Comparison of ENCODE assay signal across 26 cellular contexts in the genomic region with DNA sequence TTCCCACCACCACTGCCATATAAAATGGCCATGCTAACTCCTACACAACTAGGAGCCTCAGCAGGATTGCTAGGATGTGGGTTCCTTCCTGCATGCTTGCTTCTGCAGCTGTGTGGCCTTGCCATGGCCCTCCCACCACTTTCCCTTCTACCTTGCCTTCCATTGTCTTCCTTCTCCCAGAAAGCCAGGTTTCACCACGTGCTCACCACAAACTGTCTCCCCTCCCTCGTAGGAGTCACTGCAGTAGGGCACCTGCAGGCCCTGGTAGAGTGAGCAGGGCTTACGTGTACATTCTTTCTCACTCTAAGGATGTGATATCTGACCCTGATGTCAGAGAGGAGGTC. TPM values are rescaled to one million over a fixed set of nuclear protein-coding genes. Genes with fewer than 3 reads are reported as not detected.
DNase-seq lines count a peak whose midpoint lies in the region; ATAC-seq and TF ChIP-seq lines count a peak whose summit lies in the region.
"Had no signal": no experiment of that assay in that cellular context is flagged by ENCODE, and none has a peak within 500 bp of the region (broad histone marks: within the 10 kb centered on the region; RNA-seq: fewer than 3 reads in every experiment).

No MANE protein-coding gene starts in this region.

- peaks cover 3 to 39% of the 10 kb centered on the region in 2 donors for H3K36me3 ChIP-seq in neuronal stem cell (replicated peaks in 1 of 2; ENCODE audit: control insufficient read depth in 2 of 2, insufficient read depth in 2 of 2, low read length in 2 of 2)
- no peaks in the 10 kb centered on the region for H3K36me3 ChIP-seq in uterus
- H3K36me3 ChIP-seq: BE2C, HAP-1, MG63 had no signal

- WGBS in neuronal stem cell (ENCODE audit: extremely low coverage in 2 of 2, insufficient read length in 2 of 2, insufficient replicate concordance in 1 of 2), 2 donors: no CpG with 5 or more reads among the region's 3 CpGs

- no peak overlapping the region for H3K4me3 Mint-ChIP-seq in WTC11
- H3K4me3 Mint-ChIP-seq in endothelial cell (ENCODE audit: unreplicated experiment): peak overlapping the region; percentile 56
- H3K4me3 Mint-ChIP-seq: CD8-positive, alpha-beta memory T cell had no signal

- peak overlapping the region; percentile 7 for H3K4ac ChIP-seq in neuronal stem cell (ENCODE audit: low read length)

- DNase-seq in GM13977 (ENCODE audit: low spot score) (peak; percentile 2), WTC11 (ENCODE audit: low spot score) (no peak), endothelial cell (ENCODE audit: low spot score) (no peak), neuronal stem cell (ENCODE audit: low spot score) (no peak), uterus (no peak), GDM1 (lab: John Stamatoyannopoulos, UW) (no peak), occipital lobe (lab: John Stamatoyannopoulos, UW) (no peak)
- DNase-seq: BE2C; Calu3; CD8-positive, alpha-beta memory T cell; DND-41; GM23248; KG1; MG63; NCI-H1105 treated with DMSO at 0.1 percent for 48 hours; NCI-H146; NCI-H1930; NCI-H2107; NCI-H446; NCI-H524 treated with DMSO at 0.1 percent for 48 hours; NCI-H774; PC-3 had no signal

- peaks cover 36 to 46% of the 10 kb centered on the region in 2 donors for H3K4me1 ChIP-seq in neuronal stem cell (ENCODE audit: control insufficient read depth in 2 of 2, insufficient read depth in 1 of 2, low read depth in 1 of 2, low read length in 2 of 2)
- H3K4me1 ChIP-seq in uterus: no peaks in the 10 kb centered on the region
- H3K4me1 ChIP-seq: BE2C, HAP-1 had no signal

- H2BK5ac ChIP-seq in neuronal stem cell (ENCODE audit: low read length): no peak overlapping the region

- in situ Hi-C loops in GM13977 (cut with MboI; ENCODE audit: low pct_unique_long_range_greater_than_20kb, low sequenced_read_pairs, unreplicated experiment): no loop called here

- no peak overlapping the region for H4K8ac ChIP-seq in neuronal stem cell (ENCODE audit: low read depth, low read length)

- peak overlapping the region; percentile 55 for H3K18ac ChIP-seq in neuronal stem cell (ENCODE audit: low read length)

- no peak for TF ChIP-seq POLR2A in uterus (IDR thresholded peaks at IDR 0.05)

- H2AFZ ChIP-seq in neuronal stem cell (ENCODE audit: low read length): no peak overlapping the region
- H2AFZ ChIP-seq: GM23248 had no signal

- no peak overlapping the region for H3K23ac ChIP-seq in neuronal stem cell (ENCODE audit: low read depth, low read length, poor library complexity)

- H3K14ac ChIP-seq in neuronal stem cell (ENCODE audit: low read length): no peak overlapping the region

- no peaks in the 10 kb centered on the region for H3K9me3 ChIP-seq in neuronal stem cell (replicated peaks in 1 of 2; ENCODE audit: control insufficient read depth in 2 of 2, insufficient read depth in 1 of 2, low read depth in 1 of 2, low read length in 2 of 2)
- H3K9me3 ChIP-seq in uterus: no peaks in the 10 kb centered on the region
- H3K9me3 ChIP-seq: A549, BE2C, HAP-1, MG63 had no signal

- H3K9me3 Mint-ChIP-seq in WTC11 (no peaks in the 10 kb centered on the region), endothelial cell (ENCODE audit: unreplicated experiment) (no peaks in the 10 kb centered on the region)
- H3K9me3 Mint-ChIP-seq: CD14-positive monocyte; CD8-positive, alpha-beta memory T cell had no signal

- H2AK5ac ChIP-seq in neuronal stem cell (ENCODE audit: low read depth, low read length): peak overlapping the region; percentile 40

- CTCF ChIA-PET in WTC11 (lab: Charles Lee): interaction anchor here (1.4 kb wide), 1 partner anchor 329 kb away, joined by 6 read pairs; no protein-coding TSS in a partner anchor

- H3K4me3 ChIP-seq in neuronal stem cell (ENCODE audit: low read length in 2 of 2) (peak overlapping the region in 1 of 2 donors; percentile 44), uterus (no peak overlapping the region)
- H3K4me3 ChIP-seq: A549, GM23248, HAP-1, MG63 had no signal

- no peak overlapping the region for H2BK15ac ChIP-seq in neuronal stem cell (ENCODE audit: low read length)

- H3K27ac ChIP-seq in neuronal stem cell (replicated peaks; ENCODE audit: low read length) (no peak overlapping the region), uterus (no peak overlapping the region)
- H3K27ac ChIP-seq: A549, GM23248 had no signal

- ATAC-seq in WTC11 (no peak), GM18909 (IDR thresholded peaks at IDR 0.05; ENCODE audit: poor library complexity, unreplicated experiment) (no peak)
- ATAC-seq: A549, PC-3 had no signal

- intact Hi-C loops in uterus (cut with DNase I; ENCODE audit: low total_unique reads): no loop called here

- POLR2A ChIA-PET in WTC11 (lab: Charles Lee): no interaction called here

- no peak overlapping the region for H3K4me2 ChIP-seq in neuronal stem cell (ENCODE audit: insufficient read depth, low read length, poor library complexity, severe bottlenecking)
- H3K4me2 ChIP-seq: A549 had no signal

- H3K36me3 Mint-ChIP-seq in WTC11 (peaks cover 23% of the 10 kb centered on the region), endothelial cell (ENCODE audit: low read depth, unreplicated experiment) (peaks cover 35% of the 10 kb centered on the region)
- H3K36me3 Mint-ChIP-seq: CD14-positive monocyte; CD8-positive, alpha-beta memory T cell had no signal

- H3K27ac Mint-ChIP-seq in WTC11 (peak overlapping the region; percentile 36; the same call in 1 of the 2 replicates), endothelial cell (ENCODE audit: unreplicated experiment) (no peak overlapping the region)
- H3K27ac Mint-ChIP-seq: CD14-positive monocyte; CD8-positive, alpha-beta memory T cell had no signal

- H3K27me3 ChIP-seq in neuronal stem cell (ENCODE audit: control insufficient read depth in 3 of 3, insufficient read depth in 3 of 3, low read depth in 1 of 3, low read length in 3 of 3) (no peaks in the 10 kb centered on the region), uterus (no peaks in the 10 kb centered on the region)
- H3K27me3 ChIP-seq: BE2C, MG63 had no signal

- H3K27me3 Mint-ChIP-seq in WTC11 (ENCODE audit: low read depth) (no peaks in the 10 kb centered on the region), endothelial cell (ENCODE audit: unreplicated experiment) (peaks cover 7% of the 10 kb centered on the region)

- no peaks in the 10 kb centered on the region for H3K79me1 ChIP-seq in neuronal stem cell (ENCODE audit: low read depth, low read length)

- peak overlapping the region; percentile 19 for H2BK120ac ChIP-seq in neuronal stem cell (ENCODE audit: low read depth, low read length)

- H2BK12ac ChIP-seq in neuronal stem cell (ENCODE audit: low read length): no peak overlapping the region

- H3K4me1 Mint-ChIP-seq in WTC11: peaks cover 16% of the 10 kb centered on the region; the same call in 1 of the 2 replicates
- H3K4me1 Mint-ChIP-seq in endothelial cell (ENCODE audit: unreplicated experiment): peaks cover 56% of the 10 kb centered on the region

- TF ChIP-seq CTCF in GM13977 (IDR thresholded peaks at IDR 0.05; ENCODE audit: extremely low read depth, insufficient read depth, missing control alignments): no peak
- no peak for TF ChIP-seq CTCF in WTC11 (IDR thresholded peaks at IDR 0.05)
- no peak for TF ChIP-seq CTCF in endothelial cell (IDR thresholded peaks at IDR 0.05; ENCODE audit: unreplicated experiment)
- no peak for TF ChIP-seq CTCF in uterus (IDR thresholded peaks at IDR 0.05)

- no peak overlapping the region for H3K9ac ChIP-seq in neuronal stem cell (ENCODE audit: low read depth, low read length, poor library complexity)
- H3K9ac ChIP-seq: GM23248 had no signal

- no peak overlapping the region for H4K91ac ChIP-seq in neuronal stem cell (ENCODE audit: low read depth, low read length, poor library complexity)

TF ChIP-seq in WTC11, 78 proteins besides CTCF, POLR2A, EP300 and RAD21:
- TF ChIP-seq GRHL2 (CRISPR knock-in tag; IDR thresholded peaks at IDR 0.05; ENCODE audit: insufficient replicate concordance, severe bottlenecking): no peak
- no peak for TF ChIP-seq FOXJ3 (CRISPR knock-in tag; IDR thresholded peaks at IDR 0.05; ENCODE audit: borderline replicate concordance)
- TF ChIP-seq, protein P1, sequence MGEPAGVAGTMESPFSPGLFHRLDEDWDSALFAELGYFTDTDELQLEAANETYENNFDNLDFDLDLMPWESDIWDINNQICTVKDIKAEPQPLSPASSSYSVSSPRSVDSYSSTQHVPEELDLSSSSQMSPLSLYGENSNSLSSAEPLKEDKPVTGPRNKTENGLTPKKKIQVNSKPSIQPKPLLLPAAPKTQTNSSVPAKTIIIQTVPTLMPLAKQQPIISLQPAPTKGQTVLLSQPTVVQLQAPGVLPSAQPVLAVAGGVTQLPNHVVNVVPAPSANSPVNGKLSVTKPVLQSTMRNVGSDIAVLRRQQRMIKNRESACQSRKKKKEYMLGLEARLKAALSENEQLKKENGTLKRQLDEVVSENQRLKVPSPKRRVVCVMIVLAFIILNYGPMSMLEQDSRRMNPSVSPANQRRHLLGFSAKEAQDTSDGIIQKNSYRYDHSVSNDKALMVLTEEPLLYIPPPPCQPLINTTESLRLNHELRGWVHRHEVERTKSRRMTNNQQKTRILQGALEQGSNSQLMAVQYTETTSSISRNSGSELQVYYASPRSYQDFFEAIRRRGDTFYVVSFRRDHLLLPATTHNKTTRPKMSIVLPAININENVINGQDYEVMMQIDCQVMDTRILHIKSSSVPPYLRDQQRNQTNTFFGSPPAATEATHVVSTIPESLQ (CRISPR knock-in tag; IDR thresholded peaks at IDR 0.05): no peak
- no peak for TF ChIP-seq ZNF138 (CRISPR knock-in tag; conservative IDR thresholded peaks at IDR 0.05)
- no peak for TF ChIP-seq NR2C2 (CRISPR knock-in tag; IDR thresholded peaks at IDR 0.05)
TF ChIP-seq in WTC11: peak in this region for 0.

RNA-seq across cellular contexts. Expression of a gene that starts 3.7 kb away (rescaled TPM):
- total RNA-seq in WTC11 (2021): 15.7 to 21.4 TPM (median 18.8 TPM) in 3 replicates
- 28.2 TPM for total RNA-seq in endothelial cell (ENCODE audit: unreplicated experiment)
- polyA plus RNA-seq in neuronal stem cell (2013, experiment 1 of 2): 3.6 TPM
- 3.8 TPM for polyA plus RNA-seq in neuronal stem cell (2013, experiment 2 of 2)
- total RNA-seq in uterus: 10 to 100 TPM in 1 of 4 donors, 1 to 10 TPM in 3; 1.3 to 24.4 (median 4.8) TPM
- total RNA-seq in occipital lobe: 1.1 TPM
- polyA plus RNA-seq: CD8-positive, alpha-beta memory T cell had no signal

RNA-seq across cellular contexts. Expression of a gene that starts 8.6 kb away (rescaled TPM):
- total RNA-seq in WTC11 (2021): not detected in 3 replicates
- not detected for total RNA-seq in endothelial cell (ENCODE audit: unreplicated experiment)
- polyA plus RNA-seq in neuronal stem cell (2013, experiment 1 of 2): not detected
- not detected for polyA plus RNA-seq in neuronal stem cell (2013, experiment 2 of 2)
- not detected for total RNA-seq in uterus
- total RNA-seq in occipital lobe: not detected
- total RNA-seq: Calu3; CD8-positive, alpha-beta memory T cell; GM23248; PC-3 had no signal
- polyA plus RNA-seq: A549; CD14-positive monocyte; CD8-positive, alpha-beta memory T cell; GM23248 had no signal

RNA-seq across cellular contexts. Expression of a gene that starts 26.7 kb away (rescaled TPM):
- total RNA-seq in WTC11 (2021): not detected in 3 replicates
- not detected for total RNA-seq in endothelial cell (ENCODE audit: unreplicated experiment)
- not detected for polyA plus RNA-seq in neuronal stem cell (2013, experiment 1 of 2)
- not detected for polyA plus RNA-seq in neuronal stem cell (2013, experiment 2 of 2)
- under 1 TPM in 2 of 4 donors, not detected in 2; 0.21 to 0.27 TPM for total RNA-seq in uterus
- total RNA-seq in occipital lobe: not detected
- total RNA-seq: Calu3; CD8-positive, alpha-beta memory T cell; GM23248 had no signal
- polyA plus RNA-seq: GM23248 had no signal
